ENCODE assay signal across 19 cellular contexts in the genomic region with DNA sequence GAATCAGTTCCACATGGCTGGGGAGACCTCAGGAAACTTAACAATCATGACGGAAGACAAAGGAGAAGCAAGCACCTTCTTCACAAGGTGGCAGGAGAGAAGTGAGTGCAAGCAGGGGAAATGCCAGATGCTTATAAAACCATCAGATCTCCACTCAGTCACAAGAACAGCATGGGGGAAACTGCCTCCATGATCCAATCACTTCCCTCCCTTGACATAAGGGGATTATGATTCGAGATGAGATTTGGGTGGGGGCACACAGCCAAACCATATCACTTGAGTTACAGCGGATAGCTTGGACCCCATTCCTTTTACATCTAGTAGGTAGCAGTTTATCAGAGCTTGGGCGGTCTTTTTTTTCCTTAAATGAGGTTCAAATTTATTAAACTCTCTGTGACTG.
"Had no signal": no experiment of that assay in that cellular context is flagged by ENCODE, and none has a peak within 500 bp of the region (broad histone marks: within the 10 kb centered on the region; RNA-seq: fewer than 3 reads in every experiment).

No MANE protein-coding gene starts in this region.

- H3K4me3 Mint-ChIP-seq: activated CD4-positive, alpha-beta T cell treated with anti-CD3 and anti-CD28 coated beads, Interleukin-2, amount 10 ng/mL, durations not matched to agents 7 days and 5 days; activated CD8-positive, alpha-beta T cell treated with anti-CD3 and anti-CD28 coated beads, Interleukin-2, amount 10 ng/mL, durations not matched to agents 7 days and 5 days; activated T-cell treated with anti-CD3 and anti-CD28 coated beads, Interleukin-2, amount 50 U/mL, for 4 hours; neural crest cell; stimulated activated naive CD8-positive, alpha-beta T cell treated with anti-CD3 and anti-CD28 coated beads, Interleukin-15, Interleukin-2, amounts not matched to agents 100 ng/mL and 50 ng/mL, for 24 hours had no signal

- H3K27me3 ChIP-seq: brain microvascular endothelial cell, heart left ventricle, left lung, right atrium auricular region, upper lobe of left lung had no signal

- H3K27ac ChIP-seq: brain microvascular endothelial cell, heart left ventricle, left lung, prostate gland, right atrium auricular region, upper lobe of left lung had no signal

- H3K9me3 ChIP-seq: heart left ventricle, left lung, prostate gland, right atrium auricular region, upper lobe of left lung had no signal

- H3K9me3 Mint-ChIP-seq: activated CD4-positive, alpha-beta T cell treated with anti-CD3 and anti-CD28 coated beads, Interleukin-2, amount 10 ng/mL, durations not matched to agents 7 days and 5 days; activated T-cell treated with anti-CD3 and anti-CD28 coated beads, Interleukin-2, amount 50 U/mL, for 4 hours; neural crest cell; stimulated activated naive CD8-positive, alpha-beta T cell treated with anti-CD3 and anti-CD28 coated beads, Interleukin-15, Interleukin-2, amounts not matched to agents 100 ng/mL and 50 ng/mL, for 24 hours had no signal

- DNase-seq: activated CD4-positive, alpha-beta T cell treated with anti-CD3 and anti-CD28 coated beads, Interleukin-2, amount 10 ng/mL, durations not matched to agents 7 days and 5 days; activated CD8-positive, alpha-beta T cell treated with anti-CD3 and anti-CD28 coated beads, Interleukin-2, amount 10 ng/mL, durations not matched to agents 7 days and 5 days; activated effector memory CD4-positive, alpha-beta T cell treated with Interleukin-2 at 50 U/mL for 16 hours; activated naive CD4-positive, alpha-beta T cell treated with anti-CD3 and anti-CD28 coated beads, Interleukin-2, amount 50 U/mL, for 16 hours; activated T-cell treated with anti-CD3 and anti-CD28 coated beads, Interleukin-2, amount 50 U/mL, for 4 hours; aorta; brain microvascular endothelial cell; central memory CD4-positive, alpha-beta T cell; erythroblast; heart left ventricle; left lung; stimulated activated CD4-positive, alpha-beta T cell treated with anti-CD3 and anti-CD28 coated beads, Interleukin-2, amount 100 ng/mL, for 48 hours; T1000; upper lobe of left lung had no signal

- H3K4me1 Mint-ChIP-seq: activated CD4-positive, alpha-beta T cell treated with anti-CD3 and anti-CD28 coated beads, Interleukin-2, amount 10 ng/mL, durations not matched to agents 7 days and 5 days had no signal

- H3K36me3 ChIP-seq: brain microvascular endothelial cell, heart left ventricle, left lung, prostate gland, right atrium auricular region, upper lobe of left lung had no signal

- H3K4me1 ChIP-seq: prostate gland had no signal

- H3K4me3 ChIP-seq: heart left ventricle, left lung, prostate gland, right atrium auricular region, upper lobe of left lung had no signal

- ATAC-seq: activated CD4-positive, CD25-positive, alpha-beta regulatory T cell treated with anti-CD3 and anti-CD28 coated beads, Interleukin-2, amount 50 U/mL, for 24 hours; activated CD8-positive, alpha-beta T cell treated with anti-CD3 and anti-CD28 coated beads, Interleukin-2, amount 10 ng/mL, durations not matched to agents 7 days and 5 days; activated T-cell treated with anti-CD3 and anti-CD28 coated beads, Interleukin-2, amount 50 U/mL, for 4 hours; heart left ventricle; left lung had no signal

- H3K27ac Mint-ChIP-seq: activated CD4-positive, alpha-beta T cell treated with anti-CD3 and anti-CD28 coated beads, Interleukin-2, amount 10 ng/mL, durations not matched to agents 7 days and 5 days; activated CD8-positive, alpha-beta T cell treated with anti-CD3 and anti-CD28 coated beads, Interleukin-2, amount 10 ng/mL, durations not matched to agents 7 days and 5 days; stimulated activated naive CD8-positive, alpha-beta T cell treated with anti-CD3 and anti-CD28 coated beads, Interleukin-15, Interleukin-2, amounts not matched to agents 100 ng/mL and 50 ng/mL, for 24 hours had no signal
